Comparison of ENCODE assay signal across 22 cellular contexts in the genomic region with DNA sequence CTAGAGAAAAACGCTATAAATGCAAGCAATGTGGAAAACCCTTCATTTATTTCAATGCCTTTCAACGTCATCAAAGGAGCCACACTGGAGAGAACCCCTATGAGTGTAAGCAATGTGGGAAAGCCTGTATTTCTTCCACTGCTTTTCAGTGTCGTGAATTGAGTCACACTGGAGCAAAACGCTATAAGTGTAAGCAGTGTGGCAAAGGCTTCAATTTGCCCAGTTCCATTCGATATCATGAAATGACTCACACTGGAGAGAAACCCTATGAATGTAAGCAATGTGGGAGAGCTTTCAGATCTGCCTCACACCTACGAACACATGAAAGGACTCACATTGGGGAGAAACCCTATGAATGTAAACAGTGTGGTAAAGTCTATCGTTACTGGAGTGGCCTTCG. TPM values are rescaled to one million over a fixed set of nuclear protein-coding genes. Genes with fewer than 3 reads are reported as not detected.
DNase-seq lines count a peak whose midpoint lies in the region; ATAC-seq lines count a peak whose summit lies in the region.
"Had no signal": no experiment of that assay in that cellular context is flagged by ENCODE, and none has a peak within 500 bp of the region (broad histone marks: within the 10 kb centered on the region; RNA-seq: fewer than 3 reads in every experiment).

No MANE protein-coding gene starts in this region.

- POLR2A ChIA-PET in activated CD4-positive, alpha-beta T cell treated with anti-CD3 and anti-CD28 coated beads, Interleukin-2, amount 10 ng/mL, durations not matched to agents 7 days and 5 days (lab: Charles Lee): no interaction called here

- no peaks in the 10 kb centered on the region for H3K4me1 ChIP-seq in iPS-20b (ENCODE audit: insufficient read depth, low read length)
- H3K4me1 ChIP-seq: A549, tibial artery had no signal

- H3K27ac ChIP-seq in iPS-20b (ENCODE audit: low read length): no peak overlapping the region
- H3K27ac ChIP-seq: A549, tibial artery had no signal

- H3K9me3 ChIP-seq in iPS-20b (ENCODE audit: insufficient read depth, low read depth, low read length): peaks cover 56% of the 10 kb centered on the region

- peaks cover 48% of the 10 kb centered on the region for H3K36me3 Mint-ChIP-seq in activated CD4-positive, alpha-beta T cell treated with anti-CD3 and anti-CD28 coated beads, Interleukin-2, amount 10 ng/mL, durations not matched to agents 7 days and 5 days (ENCODE audit: low read depth)

- H3K27ac Mint-ChIP-seq in activated CD4-positive, alpha-beta T cell treated with anti-CD3 and anti-CD28 coated beads, Interleukin-2, amount 10 ng/mL, durations not matched to agents 7 days and 5 days: no peak overlapping the region
- H3K27ac Mint-ChIP-seq: B cell, H9, memory B cell, naive B cell, T-helper 17 cell had no signal

- intact Hi-C loops in posterior vena cava (cut with DNase I): no loop called here

- H3K4me3 ChIP-seq in iPS-20b (ENCODE audit: low read length): peak overlapping the region; percentile 0
- H3K4me3 ChIP-seq: A549, tibial artery had no signal

- CTCF ChIA-PET in activated CD4-positive, alpha-beta T cell treated with anti-CD3 and anti-CD28 coated beads, Interleukin-2, amount 10 ng/mL, durations not matched to agents 7 days and 5 days (lab: Charles Lee): no interaction called here

- H3K4me1 Mint-ChIP-seq in activated CD4-positive, alpha-beta T cell treated with anti-CD3 and anti-CD28 coated beads, Interleukin-2, amount 10 ng/mL, durations not matched to agents 7 days and 5 days: no peaks in the 10 kb centered on the region
- H3K4me1 Mint-ChIP-seq: B cell, H9, memory B cell, naive B cell, T-helper 17 cell had no signal

- H3K36me3 ChIP-seq in iPS-20b (ENCODE audit: insufficient read depth, low read depth, low read length): peaks cover 64% of the 10 kb centered on the region

- DNase-seq in activated CD4-positive, alpha-beta T cell treated with anti-CD3 and anti-CD28 coated beads for 48 hours: peak; percentile 33
- no peak for DNase-seq in activated CD4-positive, alpha-beta T cell treated with anti-CD3 and anti-CD28 coated beads, Interleukin-2, amount 10 ng/mL, durations not matched to agents 7 days and 5 days
- peak; percentile 1 for DNase-seq in stimulated activated naive CD4-positive, alpha-beta T cell treated with Interleukin-2 at 50 U/mL for 16 hours (lab: John Stamatoyannopoulos, UW)
- DNase-seq in stimulated activated naive CD4-positive, alpha-beta T cell (lab: John Stamatoyannopoulos, UW): no peak
- no peak for DNase-seq in posterior vena cava (ENCODE audit: low spot score)
- no peak for DNase-seq in kidney tubule cell (ENCODE audit: low spot score)
- DNase-seq: activated gamma-delta T cell; cerebellar nuclear complex; GF-D8; H9; KG1; naive B cell; NCI-H1436 treated with DMSO at 0.1 percent for 48 hours; NCI-H524; NK-92 treated with Interleukin-12 subunit alpha and Interleukin-12 subunit beta, amount 100 ng/mL, for 24 hours; T-helper 17 cell; tibial artery had no signal

- no peaks in the 10 kb centered on the region for H3K27me3 ChIP-seq in iPS-20b (ENCODE audit: insufficient read depth, low read length)
- H3K27me3 ChIP-seq: tibial artery had no signal

- H3K4me3 Mint-ChIP-seq in activated CD4-positive, alpha-beta T cell treated with anti-CD3 and anti-CD28 coated beads, Interleukin-2, amount 10 ng/mL, durations not matched to agents 7 days and 5 days: no peak overlapping the region
- H3K4me3 Mint-ChIP-seq: B cell, H9, memory B cell, naive B cell, T-helper 17 cell had no signal

- ATAC-seq in HG03520 (IDR thresholded peaks at IDR 0.05; ENCODE audit: unreplicated experiment): no peak
- ATAC-seq: A549, T-helper 17 cell had no signal

- H3K9me3 Mint-ChIP-seq in activated CD4-positive, alpha-beta T cell treated with anti-CD3 and anti-CD28 coated beads, Interleukin-2, amount 10 ng/mL, durations not matched to agents 7 days and 5 days: peaks cover 45% of the 10 kb centered on the region

- H3K27me3 Mint-ChIP-seq in activated CD4-positive, alpha-beta T cell treated with anti-CD3 and anti-CD28 coated beads, Interleukin-2, amount 10 ng/mL, durations not matched to agents 7 days and 5 days: no peaks in the 10 kb centered on the region
- H3K27me3 Mint-ChIP-seq: B cell, memory B cell, naive B cell, T-helper 17 cell had no signal

- no peak overlapping the region for H3K9ac ChIP-seq in iPS-20b (ENCODE audit: low read depth, low read length)

RNA-seq across cellular contexts. Expression of gene ZNF20, which starts 27.4 kb away (rescaled TPM):
- total RNA-seq in activated CD4-positive, alpha-beta T cell treated with anti-CD3 and anti-CD28 coated beads, Interleukin-2, amount 10 ng/mL, durations not matched to agents 7 days and 5 days: 1 to 10 TPM; 3.7 to 4.2 TPM
- 1 to 10 TPM; 1.0 to 3.2 TPM for total RNA-seq in posterior vena cava

RNA-seq across cellular contexts. Expression of gene ZNF625, which starts 43.8 kb away (rescaled TPM):
- 1 to 10 TPM; 6.1 to 6.7 TPM for total RNA-seq in activated CD4-positive, alpha-beta T cell treated with anti-CD3 and anti-CD28 coated beads, Interleukin-2, amount 10 ng/mL, durations not matched to agents 7 days and 5 days
- 1 to 10 TPM; 6.0 to 8.7 TPM for total RNA-seq in posterior vena cava

RNA-seq across cellular contexts. Expression of gene ZNF844, which starts 48.2 kb away (rescaled TPM):
- total RNA-seq in activated CD4-positive, alpha-beta T cell treated with anti-CD3 and anti-CD28 coated beads, Interleukin-2, amount 10 ng/mL, durations not matched to agents 7 days and 5 days: 1 to 10 TPM; 3.5 to 3.6 TPM
- total RNA-seq in posterior vena cava: 10 to 100 TPM in 1 of 2 donors, 1 to 10 TPM in 1; 7.8 to 14.9 TPM

RNA-seq across cellular contexts. Expression of gene ZNF136, which starts 50.2 kb away (rescaled TPM):
- total RNA-seq in activated CD4-positive, alpha-beta T cell treated with anti-CD3 and anti-CD28 coated beads, Interleukin-2, amount 10 ng/mL, durations not matched to agents 7 days and 5 days: 10 to 100 TPM; 14.5 to 17.4 TPM
- 1 to 10 TPM; 9.2 to 9.4 TPM for total RNA-seq in posterior vena cava

RNA-seq across cellular contexts. Expression of gene ZNF878, which starts 59.9 kb away (rescaled TPM):
- under 1 TPM; 0.12 to 0.52 TPM for total RNA-seq in activated CD4-positive, alpha-beta T cell treated with anti-CD3 and anti-CD28 coated beads, Interleukin-2, amount 10 ng/mL, durations not matched to agents 7 days and 5 days
- under 1 TPM in 1 of 2 donors, not detected in 1; 0.14 TPM for total RNA-seq in posterior vena cava
- total RNA-seq: B cell, T-helper 17 cell had no signal

Comparison
In these comparisons a context has a peak if more than half of its experiments do, and no peak if none do; other contexts are left out.
1. DNase-seq: peak in activated CD4-positive, alpha-beta T cell treated with anti-CD3 and anti-CD28 coated beads for 48 hours (single experiment) and stimulated activated naive CD4-positive, alpha-beta T cell treated with Interleukin-2 at 50 U/mL for 16 hours (single experiment); none in activated CD4-positive, alpha-beta T cell treated with anti-CD3 and anti-CD28 coated beads, Interleukin-2, amount 10 ng/mL, durations not matched to agents 7 days and 5 days (single experiment), stimulated activated naive CD4-positive, alpha-beta T cell (0 of 6), posterior vena cava (single experiment) and kidney tubule cell (single experiment).